ENCODE assay signal across 17 cellular contexts in the genomic region with DNA sequence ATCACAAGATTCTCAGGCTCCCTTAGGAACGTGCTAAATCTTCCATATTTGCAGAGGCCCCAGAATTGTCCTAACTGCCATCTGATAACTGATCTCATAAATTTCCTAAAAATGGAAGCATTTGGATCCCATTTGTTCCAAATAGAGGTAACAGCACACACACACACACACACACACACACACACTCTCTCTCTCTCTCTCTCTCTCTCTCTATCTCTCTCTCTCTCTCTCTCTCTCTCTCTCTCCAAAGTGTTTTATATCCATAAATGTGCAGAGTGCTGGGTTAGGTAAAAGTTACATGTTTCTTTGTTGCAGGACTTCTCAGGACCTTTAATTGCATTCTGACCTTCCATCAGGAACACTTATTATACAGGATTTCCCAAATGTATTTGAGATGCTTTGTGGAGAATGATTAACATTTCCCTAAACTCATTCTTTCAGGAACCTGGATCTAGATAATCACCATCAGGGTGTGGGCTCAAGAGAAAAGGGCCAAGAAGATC. TPM values are rescaled to one million over a fixed set of nuclear protein-coding genes. Genes with fewer than 3 reads are reported as not detected.
A peak's percentile ranks its signal among the peaks of the same experiment; 100 is the strongest.
DNase-seq lines count a peak whose midpoint lies in the region; ATAC-seq and TF ChIP-seq lines count a peak whose summit lies in the region.
"Had no signal": no experiment of that assay in that cellular context is flagged by ENCODE, and none has a peak within 500 bp of the region (broad histone marks: within the 10 kb centered on the region; RNA-seq: fewer than 3 reads in every experiment).

No MANE protein-coding gene starts in this region.

- H2AFZ ChIP-seq in osteoblast (ENCODE audit: low read length), result peak overlapping the region; percentile 28

- H3K4me2 ChIP-seq in BLaER1 treated with 17β-estradiol and CSF1 and Interleukin-3, amounts not matched to agents 10 nM and 100 nM, result peak overlapping the region; percentile 58 to 91 (median 82); a peak in 21 of 22 replicates
- no peak overlapping the region for H3K4me2 ChIP-seq in osteoblast (ENCODE audit: insufficient read depth, low read length)

- DNase-seq in NCI-H526 treated with DMSO at 0.1 percent for 48 hours (lab: John Stamatoyannopoulos, UW), result peak; percentile 70
- DNase-seq in esophagus squamous epithelium (lab: John Stamatoyannopoulos, UW), result no peak
- no peak for DNase-seq in osteoblast (ENCODE audit: insufficient read length, low spot score, missing footprints)
- DNase-seq in SKM-1 treated with dmso at 0.1 percent for 144 hours (lab: John Stamatoyannopoulos, UW; ENCODE audit: unreplicated experiment), result no peak
- no peak for DNase-seq in NCI-H345 treated with DMSO at 0.1 percent for 48 hours (lab: John Stamatoyannopoulos, UW; ENCODE audit: unreplicated experiment)
- DNase-seq in GM20000 (ENCODE audit: low spot score), result no peak
- DNase-seq: 8988T; ACHN; CD8-positive, alpha-beta T cell; COR-L47; DND-41; GDM1 had no signal

- H3K4me3 ChIP-seq in BLaER1 treated with 17β-estradiol and CSF1 and Interleukin-3, amounts not matched to agents 10 nM and 100 nM, result no peak overlapping the region
- H3K4me3 ChIP-seq in esophagus squamous epithelium (no peak overlapping the region), osteoblast (ENCODE audit: insufficient read depth, low read length) (no peak overlapping the region)
- H3K4me3 ChIP-seq: HAP-1 had no signal

- ATAC-seq in GM19035 (IDR thresholded peaks at IDR 0.05; ENCODE audit: unreplicated experiment), result no peak
- ATAC-seq: CD8-positive, alpha-beta T cell; HepG2 had no signal

- peaks cover 80 to 100% (median 98%) of the 10 kb centered on the region in 10 experiments for H3K4me1 ChIP-seq in BLaER1 treated with 17β-estradiol and CSF1 and Interleukin-3, amounts not matched to agents 10 nM and 100 nM
- H3K4me1 ChIP-seq in esophagus squamous epithelium, result peaks cover 4 to 44% (median 10%) of the 10 kb centered on the region in 3 donors
- peaks cover 12% of the 10 kb centered on the region for H3K4me1 ChIP-seq in osteoblast (ENCODE audit: insufficient read depth, low read length)
- H3K4me1 ChIP-seq: HAP-1 had no signal

- intact Hi-C loops in esophagus squamous epithelium (cut with DNase I), result no loop called here

- TF ChIP-seq CTCF in esophagus squamous epithelium (IDR thresholded peaks at IDR 0.05) (no peak), osteoblast (IDR thresholded peaks at IDR 0.05; ENCODE audit: extremely low read depth, low read depth, low read length) (no peak), GM20000 (IDR thresholded peaks at IDR 0.05; ENCODE audit: extremely low read depth, missing control alignments) (no peak)

- H3K27me3 ChIP-seq in BLaER1 treated with 17β-estradiol and CSF1 and Interleukin-3, amounts not matched to agents 10 nM and 100 nM, result no peaks in the 10 kb centered on the region
- no peaks in the 10 kb centered on the region for H3K27me3 ChIP-seq in esophagus squamous epithelium
- no peaks in the 10 kb centered on the region for H3K27me3 ChIP-seq in osteoblast (ENCODE audit: insufficient read depth, low read length)

- H3K27ac ChIP-seq in BLaER1 treated with 17β-estradiol and CSF1 and Interleukin-3, amounts not matched to agents 10 nM and 100 nM, result peak overlapping the region in 9 of 11 experiments; percentile 12 to 98 (median 60); a peak in 13 of 22 replicates
- H3K27ac ChIP-seq in esophagus squamous epithelium (peak overlapping the region in 3 of 4 donors; percentile 78 to 84 (median 83)), osteoblast (ENCODE audit: low read depth, low read length) (peak overlapping the region; percentile 54)
- H3K27ac ChIP-seq: C4-2B had no signal

- no peaks in the 10 kb centered on the region for H3K36me3 ChIP-seq in BLaER1 treated with 17β-estradiol and CSF1 and Interleukin-3, amounts not matched to agents 10 nM and 100 nM
- H3K36me3 ChIP-seq in esophagus squamous epithelium (no peaks in the 10 kb centered on the region), osteoblast (ENCODE audit: insufficient read depth, low read length) (no peaks in the 10 kb centered on the region)
- H3K36me3 ChIP-seq: HAP-1 had no signal

- H3K9ac ChIP-seq in BLaER1 treated with 17β-estradiol and CSF1 and Interleukin-3, amounts not matched to agents 10 nM and 100 nM, result peak overlapping the region in 2 of 11 experiments; percentile 0 to 72; a peak in 1 of 22 replicates

- TF ChIP-seq POLR2A in esophagus squamous epithelium (IDR thresholded peaks at IDR 0.05), result no peak

- WGBS in esophagus squamous epithelium, 2 donors, result 58 to 64% methylated on average over 1 of the region's 1 CpG

- no peaks in the 10 kb centered on the region for H4K20me1 ChIP-seq in BLaER1 treated with 17β-estradiol and CSF1 and Interleukin-3, amounts not matched to agents 10 nM and 100 nM
- H4K20me1 ChIP-seq in osteoblast (ENCODE audit: insufficient read depth, low read length), result no peaks in the 10 kb centered on the region

- H3K79me2 ChIP-seq in osteoblast (ENCODE audit: insufficient read depth, low read length), result no peaks in the 10 kb centered on the region

- no peaks in the 10 kb centered on the region for H3K9me3 ChIP-seq in BLaER1 treated with 17β-estradiol and CSF1 and Interleukin-3, amounts not matched to agents 10 nM and 100 nM (replicated peaks in 1 of 11)
- H3K9me3 ChIP-seq in esophagus squamous epithelium, result no peaks in the 10 kb centered on the region
- no peaks in the 10 kb centered on the region for H3K9me3 ChIP-seq in osteoblast (ENCODE audit: low read depth, low read length)
- H3K9me3 ChIP-seq: HAP-1 had no signal

RNA-seq across cellular contexts. Expression of a gene that starts 8.5 kb away (rescaled TPM):
- 10 to 100 TPM; 26.5 to 33.6 (median 30.3) TPM for total RNA-seq in esophagus squamous epithelium
- total RNA-seq in osteoblast, result 41.5 and 48.1 TPM in 2 replicates

RNA-seq across cellular contexts. Expression of a gene that starts 38.4 kb away (rescaled TPM):
- total RNA-seq in esophagus squamous epithelium (100 to 1,000 TPM; 111 to 213 (median 185) TPM), osteoblast (236 and 289 TPM in 2 replicates)
